14 cellular contexts compared by ENCODE assay signal in genomic region chr6:157438611-157439109, GRCh38. TPM values are rescaled to one million over a fixed set of nuclear protein-coding genes. Genes with fewer than 3 reads are reported as not detected.
DNase-seq lines count a peak whose midpoint lies in the region; ATAC-seq, FAIRE-seq and TF ChIP-seq lines count a peak whose summit lies in the region.
"Had no signal": no experiment of that assay in that cellular context is flagged by ENCODE, and none has a peak within 500 bp of the region (broad histone marks: within the 10 kb centered on the region; RNA-seq: fewer than 3 reads in every experiment).

No MANE protein-coding gene starts in this region.

- no peak overlapping the region for H3K27ac Mint-ChIP-seq in stimulated activated memory B cell treated with anti-CD40 and anti-IgM and Interleukin-4, amounts not matched to agents 10 μg/mL and 1 μg/mL and 100 μg/mL, for 72 hours
- H3K27ac Mint-ChIP-seq: activated CD8-positive, alpha-beta T cell treated with anti-CD3 and anti-CD28 coated beads for 36 hours had no signal

- peak; percentile 40 for FAIRE-seq in K562 (lab: Jason Lieb, UNC)

- H3K27me3 ChIP-seq in K562 (ENCODE audit: control insufficient read depth in 2 of 2, insufficient read depth in 2 of 2, low read length in 2 of 2): no peaks in the 10 kb centered on the region
- H3K27me3 ChIP-seq in heart right ventricle: no peaks in the 10 kb centered on the region

- no peak overlapping the region for H3K4me2 ChIP-seq in K562 (ENCODE audit: insufficient read depth, low read length)
- H3K4me2 ChIP-seq: PC-9 had no signal

- no peaks in the 10 kb centered on the region; the same call in 2 of the 3 replicates for H3K79me2 ChIP-seq in K562 (ENCODE audit: control insufficient read depth, insufficient read depth, low read length)

- ATAC-seq in K562: no peak
- peak in 6 of 8 donors; percentile 15 to 54 (median 20) for ATAC-seq in heart right ventricle
- ATAC-seq in GM19467 (IDR thresholded peaks at IDR 0.05; ENCODE audit: unreplicated experiment): no peak
- no peak for ATAC-seq in stimulated activated memory B cell treated with anti-CD40 and anti-IgM and Interleukin-4, amounts not matched to agents 10 μg/mL and 1 μg/mL and 100 μg/mL, for 72 hours
- ATAC-seq: activated CD8-positive, alpha-beta T cell treated with anti-CD3 and anti-CD28 coated beads for 36 hours had no signal

- H3K4me3 ChIP-seq in K562: no peak overlapping the region
- H3K4me3 ChIP-seq in heart right ventricle: peak overlapping the region in 1 of 10 donors; percentile 10
- H3K4me3 ChIP-seq: PC-9 had no signal

- H3K27ac ChIP-seq in K562 (ENCODE audit: extremely low read depth, low read depth, low read length): no peak overlapping the region
- peak overlapping the region in 8 of 10 donors; percentile 0 to 76 (median 42) for H3K27ac ChIP-seq in heart right ventricle
- H3K27ac ChIP-seq: HL-60, PC-9 had no signal

- no peak overlapping the region for H3K9ac ChIP-seq in K562 (ENCODE audit: insufficient read depth in 1 of 2, low read depth in 2 of 2, low read length in 2 of 2)

- H3K4me1 ChIP-seq in K562 (replicated peaks in 1 of 2; ENCODE audit: control insufficient read depth in 2 of 2, insufficient read depth in 2 of 2, low read length in 2 of 2): peaks cover 0 to 3% of the 10 kb centered on the region in 2 experiments; a peak in 3 of 5 replicates
- peaks cover 8 to 58% (median 53%) of the 10 kb centered on the region in 9 donors for H3K4me1 ChIP-seq in heart right ventricle

- H3K36me3 Mint-ChIP-seq in stimulated activated memory B cell treated with anti-CD40 and anti-IgM and Interleukin-4, amounts not matched to agents 10 μg/mL and 1 μg/mL and 100 μg/mL, for 72 hours: peaks cover 42% of the 10 kb centered on the region

- TF ChIP-seq CTCF in K562 (IDR thresholded peaks at IDR 0.05 in 2 of 3, conservative IDR thresholded peaks at IDR 0.05 in 1 of 3; ENCODE audit: insufficient read depth in 2 of 3, low read depth in 1 of 3, low read length in 3 of 3) (no peak), heart right ventricle (IDR thresholded peaks at IDR 0.05) (no peak)

- no peak for TF ChIP-seq EP300 in K562 (IDR thresholded peaks at IDR 0.05; ENCODE audit: low read length)

- no peak for TF ChIP-seq RAD21 in K562 (CRISPR knock-in tag; conservative IDR thresholded peaks at IDR 0.05 in 1 of 2, IDR thresholded peaks at IDR 0.05 in 1 of 2)

- in situ Hi-C loops in K562 (cut with MboI): no loop called here

- DNase-seq in AG20443 (ENCODE audit: low spot score) (peak; percentile 35), K562 (ENCODE audit: extremely low read depth in 1 of 4, low spot score in 3 of 4) (no peak), heart right ventricle (no peak), pulmonary artery endothelial cell (ENCODE audit: low read depth, low spot score) (peak; percentile 32), Ammon's horn (ENCODE audit: low spot score) (no peak), NCI-H524 treated with DMSO at 0.1 percent for 48 hours (lab: John Stamatoyannopoulos, UW) (no peak)
- DNase-seq: activated CD8-positive, alpha-beta T cell treated with anti-CD3 and anti-CD28 coated beads for 36 hours; GF-D8; NCI-H187; NCI-H526; PC-9 had no signal

- POLR2A ChIA-PET in K562 (lab: Yijun Ruan, JAX): no interaction called here

- peaks cover 6% of the 10 kb centered on the region for H3K9me3 Mint-ChIP-seq in stimulated activated memory B cell treated with anti-CD40 and anti-IgM and Interleukin-4, amounts not matched to agents 10 μg/mL and 1 μg/mL and 100 μg/mL, for 72 hours

- H2AFZ ChIP-seq in K562 (ENCODE audit: low read depth, low read length): no peak overlapping the region
- H2AFZ ChIP-seq: PC-9 had no signal

- 84% methylated on average over 6 of the region's 6 CpGs for WGBS in K562 (ENCODE audit: insufficient coverage, low coverage, missing lambda C conversion rate)
- WGBS in heart right ventricle, 2 donors: 27 to 48% methylated on average over 6 of the region's 6 CpGs

- H3K27me3 Mint-ChIP-seq in stimulated activated memory B cell treated with anti-CD40 and anti-IgM and Interleukin-4, amounts not matched to agents 10 μg/mL and 1 μg/mL and 100 μg/mL, for 72 hours: no peaks in the 10 kb centered on the region
- H3K27me3 Mint-ChIP-seq: activated CD8-positive, alpha-beta T cell treated with anti-CD3 and anti-CD28 coated beads for 36 hours had no signal

- no peaks in the 10 kb centered on the region for H3K9me3 ChIP-seq in K562 (replicated peaks; ENCODE audit: control insufficient read depth, insufficient read depth, low read depth, low read length)
- no peaks in the 10 kb centered on the region for H3K9me3 ChIP-seq in heart right ventricle

- H3K9me1 ChIP-seq in K562 (ENCODE audit: control insufficient read depth, insufficient read depth, low read length): no peaks in the 10 kb centered on the region

- H3K36me3 ChIP-seq in K562 (ENCODE audit: control insufficient read depth, insufficient read depth, low read length) (no peaks in the 10 kb centered on the region), heart right ventricle (no peaks in the 10 kb centered on the region)

- CTCF ChIA-PET in K562 (lab: Yijun Ruan, JAX; ENCODE audit: low intra/inter-chr PET ratio): no interaction called here

- no peak overlapping the region for H3K4me3 Mint-ChIP-seq in stimulated activated memory B cell treated with anti-CD40 and anti-IgM and Interleukin-4, amounts not matched to agents 10 μg/mL and 1 μg/mL and 100 μg/mL, for 72 hours
- H3K4me3 Mint-ChIP-seq: activated CD8-positive, alpha-beta T cell treated with anti-CD3 and anti-CD28 coated beads for 36 hours had no signal

- H3K4me1 Mint-ChIP-seq in stimulated activated memory B cell treated with anti-CD40 and anti-IgM and Interleukin-4, amounts not matched to agents 10 μg/mL and 1 μg/mL and 100 μg/mL, for 72 hours: peaks cover 25% of the 10 kb centered on the region

- TF ChIP-seq POLR2A in K562 (conservative IDR thresholded peaks at IDR 0.05): no peak

- intact Hi-C loops in K562 (cut with micrococcal nuclease): no loop called here
- intact Hi-C loops in heart right ventricle (cut with DNase I): loop anchor here in 3 of 10 donors (5.0 to 10.0 kb wide), 3 partner anchors 34 to 114 kb away; partner anchors contain the start of genes TMEM242 (in 1 of the 3) and ZDHHC14 (in 1 of the 3)

- BruUV-seq in K562 (replicated peaks; lab: Mats Ljungman, UMichigan): no TSS peak

- no peaks in the 10 kb centered on the region for H4K20me1 ChIP-seq in K562 (replicated peaks; ENCODE audit: control insufficient read depth, insufficient read depth, low read length)

TF ChIP-seq in K562, 482 proteins besides CTCF, POLR2A, EP300 and RAD21:
- TF ChIP-seq NONO (IDR thresholded peaks at IDR 0.05; ENCODE audit: low read depth in 2 of 2, low read length in 1 of 2): no peak
- no peak for TF ChIP-seq HMBOX1 (IDR thresholded peaks at IDR 0.05)
- no peak for TF ChIP-seq ZNF24 (IDR thresholded peaks at IDR 0.05)
- TF ChIP-seq ZBTB33 (CRISPR knock-in tag; IDR thresholded peaks at IDR 0.05): no peak
- no peak for TF ChIP-seq CSDE1 (IDR thresholded peaks at IDR 0.05)

RNA-seq across cellular contexts. Expression of gene ZDHHC14, which starts 57.7 kb away (rescaled TPM):
- total RNA-seq in K562 (2011; cell fraction: chromatin; rRNA removed; ENCODE audit: low replicate concordance): 37.6 and 49.9 TPM in 2 replicates
- 23.3 and 28.0 TPM in 2 replicates for total RNA-seq in K562 (2011; cell fraction: nucleolus; rRNA removed)
- 34.2 and 58.8 TPM in 2 replicates for total RNA-seq in K562 (2011; cell fraction: nucleoplasm; rRNA removed)
- total RNA-seq in K562 (2014; rRNA removed) (17.2 and 20.6 TPM in 2 replicates), K562 (2014; rRNA removed; fragmentation: Illumina TruSeq; extraction: Trizol) (9.3 and 10.2 TPM in 2 replicates), K562 (2015; rRNA removed; fragmentation: Illumina TruSeq; extraction: Trizol) (12.1 and 13.8 TPM in 2 replicates), K562 (2021) (23.1 and 24.2 TPM in 2 replicates), heart right ventricle (10 to 100 TPM in 9 of 10 donors, 1 to 10 TPM in 1; 9.1 to 31.2 (median 16.3) TPM), pulmonary artery endothelial cell (9.4 and 16.3 TPM in 2 replicates)
- polyA plus RNA-seq in K562 (2011; rRNA removed) (6.1 and 9.4 TPM in 2 replicates), K562 (2014; fragmentation: Illumina TruSeq; extraction: Trizol) (15.3 and 21.4 TPM in 2 replicates), K562 (2014; fragmentation: Nextera tagmentation; extraction: Ambion mirVana) (under 1 TPM; 0.92 to 0.98 TPM), K562 (2014; rRNA removed) (13.5 and 19.4 TPM in 2 replicates), heart right ventricle (1 to 10 TPM; 7.7 to 9.9 TPM)
- 5.7 and 25.9 TPM in 2 replicates for polyA plus RNA-seq in K562 (2011; cell fraction: cytosol; rRNA removed)
- polyA plus RNA-seq in K562 (2011; cell fraction: nucleus; rRNA removed): 9.8 and 25.2 TPM in 2 replicates
- polyA plus RNA-seq in K562 (2012): 15.2 and 17.9 TPM in 2 replicates
- 4.9 and 9.7 TPM in 2 replicates for polyA minus RNA-seq in K562 (2011; rRNA and poly(A)+ RNA removed)
- polyA minus RNA-seq in K562 (2011; cell fraction: cytosol; rRNA and poly(A)+ RNA removed): 5.5 and 9.4 TPM in 2 replicates
- polyA minus RNA-seq in K562 (2011; cell fraction: nucleus; rRNA and poly(A)+ RNA removed): 9.3 and 15.9 TPM in 2 replicates

Comparison
In these comparisons a context has a peak if more than half of its experiments do, and no peak if none do; other contexts are left out.
1. DNase-seq: peak in AG20443 (single experiment) and pulmonary artery endothelial cell (single experiment); none in K562 (0 of 4), heart right ventricle (0 of 2), Ammon's horn (single experiment) and NCI-H524 treated with DMSO at 0.1 percent for 48 hours (single experiment).
2. ATAC-seq: peak in heart right ventricle (6 of 8); none in K562 (single experiment), GM19467 (single experiment) and stimulated activated memory B cell treated with anti-CD40 and anti-IgM and Interleukin-4, amounts not matched to agents 10 μg/mL and 1 μg/mL and 100 μg/mL, for 72 hours (single experiment).